ENCODE assay signal across 16 cellular contexts in the genomic region with DNA sequence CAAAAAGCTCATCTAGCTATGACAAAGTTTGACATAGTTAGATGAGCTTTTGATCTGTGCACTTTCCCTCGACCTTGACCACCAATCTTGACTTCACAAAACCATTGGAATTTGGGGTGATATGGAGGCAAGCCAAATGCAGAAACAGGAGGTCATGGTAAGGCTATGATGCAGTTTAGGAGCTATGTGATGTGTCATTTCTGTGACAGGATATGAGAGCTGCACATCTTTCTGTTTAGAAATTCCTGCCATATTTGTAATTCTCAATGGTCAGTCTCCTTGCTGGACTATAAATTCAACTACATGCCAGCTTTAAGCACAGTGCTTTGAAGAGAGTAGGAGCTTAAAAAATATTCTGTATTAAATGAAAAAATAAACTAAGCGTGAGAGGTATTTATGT. TPM values are rescaled to one million over a fixed set of nuclear protein-coding genes. Genes with fewer than 3 reads are reported as not detected.
DNase-seq lines count a peak whose midpoint lies in the region.
"Had no signal": no experiment of that assay in that cellular context is flagged by ENCODE, and none has a peak within 500 bp of the region (broad histone marks: within the 10 kb centered on the region; RNA-seq: fewer than 3 reads in every experiment).

No MANE protein-coding gene starts in this region.

- H3K4me3 Mint-ChIP-seq in activated naive CD4-positive, alpha-beta T cell treated with anti-CD3 and anti-CD28 coated beads for 36 hours: no peak overlapping the region
- H3K4me3 Mint-ChIP-seq: H9; naive thymus-derived CD8-positive, alpha-beta T cell had no signal

- H3K9me2 ChIP-seq in GM23248 (ENCODE audit: insufficient read depth): no peaks in the 10 kb centered on the region

- H3K9ac ChIP-seq in GM23248: peak overlapping the region; percentile 5; the same call in 1 of the 2 replicates

- H3K36me3 Mint-ChIP-seq in activated naive CD4-positive, alpha-beta T cell treated with anti-CD3 and anti-CD28 coated beads for 36 hours (ENCODE audit: low read depth): no peaks in the 10 kb centered on the region
- H3K36me3 Mint-ChIP-seq: naive thymus-derived CD8-positive, alpha-beta T cell had no signal

- H3K79me2 ChIP-seq in GM23248 (ENCODE audit: insufficient read depth): no peaks in the 10 kb centered on the region

- H3K9me3 ChIP-seq in GM23248 (ENCODE audit: low read depth): no peaks in the 10 kb centered on the region
- H3K9me3 ChIP-seq: esophagus muscularis mucosa, uterus had no signal

- no peaks in the 10 kb centered on the region for H3K4me1 Mint-ChIP-seq in activated naive CD4-positive, alpha-beta T cell treated with anti-CD3 and anti-CD28 coated beads for 36 hours (ENCODE audit: low read depth)
- H3K4me1 Mint-ChIP-seq: naive thymus-derived CD8-positive, alpha-beta T cell had no signal

- intact Hi-C loops in activated naive CD4-positive, alpha-beta T cell treated with anti-CD3 and anti-CD28 coated beads for 36 hours (cut with micrococcal nuclease): no loop called here

- no peak overlapping the region for H2AFZ ChIP-seq in GM23248

- H3K4me3 ChIP-seq in GM23248: peak overlapping the region; percentile 4; the same call in 1 of the 2 replicates
- H3K4me3 ChIP-seq: esophagus muscularis mucosa, uterus had no signal

- in situ Hi-C loops in GM23248 (cut with MboI): no loop called here

- no peak overlapping the region for H3K27ac Mint-ChIP-seq in activated naive CD4-positive, alpha-beta T cell treated with anti-CD3 and anti-CD28 coated beads for 36 hours
- H3K27ac Mint-ChIP-seq: H9; naive thymus-derived CD8-positive, alpha-beta T cell had no signal

- H3F3A ChIP-seq in GM23248 (ENCODE audit: insufficient read depth): peaks cover 44% of the 10 kb centered on the region

- peak; percentile 71 for DNase-seq in GM23248
- peak; percentile 36 for DNase-seq in astrocyte of the hippocampus (ENCODE audit: low read depth, low spot score)
- DNase-seq in non-pigmented ciliary epithelial cell (ENCODE audit: low read depth): peak; percentile 83
- no peak for DNase-seq in dermis blood vessel endothelial cell
- no peak for DNase-seq in activated naive CD4-positive, alpha-beta T cell treated with anti-CD3 and anti-CD28 coated beads for 36 hours
- no peak for DNase-seq in hypothalamus (lab: John Stamatoyannopoulos, UW)
- DNase-seq: activated CD4-positive, CD25-positive, alpha-beta regulatory T cell treated with anti-CD3 and anti-CD28 coated beads, Interleukin-2, amount 50 U/mL, for 72 hours; Calu3; central memory CD4-positive, alpha-beta T cell; H9; naive thymus-derived CD8-positive, alpha-beta T cell; NCI-H1694 treated with DMSO at 0.1 percent for 48 hours; stimulated activated CD4-positive, alpha-beta T cell treated with anti-CD3 and anti-CD28 coated beads, Interleukin-12 subunit alpha, Interleukin-12 subunit beta, amount 100 ng/mL, for 4 hours; uterus had no signal

- H3K27me3 ChIP-seq in GM23248 (replicated peaks; ENCODE audit: insufficient read depth): no peaks in the 10 kb centered on the region
- H3K27me3 ChIP-seq: esophagus muscularis mucosa, uterus had no signal

- peak overlapping the region; percentile 70 for H3K27ac ChIP-seq in GM23248
- H3K27ac ChIP-seq: esophagus muscularis mucosa, uterus had no signal

- H3K27me3 Mint-ChIP-seq in activated naive CD4-positive, alpha-beta T cell treated with anti-CD3 and anti-CD28 coated beads for 36 hours (ENCODE audit: low read depth): peaks cover 3% of the 10 kb centered on the region

- H4K20me1 ChIP-seq in GM23248 (ENCODE audit: insufficient read depth): no peaks in the 10 kb centered on the region

- WGBS in GM23248 (ENCODE audit: low coverage in 1 of 2, low lambda C conversion rate in 2 of 2, missing lambda C conversion rate in 2 of 2), 2 experiments: 3 to 8% methylated on average over 2 of the region's 2 CpGs

- H3K36me3 ChIP-seq in GM23248 (ENCODE audit: low read depth): no peaks in the 10 kb centered on the region
- H3K36me3 ChIP-seq: esophagus muscularis mucosa, uterus had no signal

- H3K4me2 ChIP-seq in GM23248 (ENCODE audit: unreplicated experiment): peak overlapping the region; percentile 73

- no peaks in the 10 kb centered on the region for H3K9me3 Mint-ChIP-seq in activated naive CD4-positive, alpha-beta T cell treated with anti-CD3 and anti-CD28 coated beads for 36 hours
- H3K9me3 Mint-ChIP-seq: H9 had no signal

- CTCF ChIA-PET in activated naive CD4-positive, alpha-beta T cell treated with anti-CD3 and anti-CD28 coated beads for 36 hours (lab: Charles Lee): no interaction called here

- peaks cover 70% of the 10 kb centered on the region for H3K4me1 ChIP-seq in GM23248 (ENCODE audit: insufficient read depth)
- H3K4me1 ChIP-seq: esophagus muscularis mucosa had no signal

RNA-seq across cellular contexts. Expression of a gene that starts 12.9 kb away (rescaled TPM):
- not detected in 2 replicates for total RNA-seq in GM23248 (2014; rRNA removed; shearing (Covaris generic))
- not detected in 2 replicates for polyA plus RNA-seq in GM23248 (2016; fragmentation: Nextera tagmentation; extraction: Ambion mirVana)
- total RNA-seq in dermis blood vessel endothelial cell: not detected in 2 replicates
- not detected for total RNA-seq in activated naive CD4-positive, alpha-beta T cell treated with anti-CD3 and anti-CD28 coated beads for 36 hours
- total RNA-seq: Calu3; esophagus muscularis mucosa; H9; naive thymus-derived CD8-positive, alpha-beta T cell; SK-MEL-5; uterus had no signal
- polyA plus RNA-seq: naive thymus-derived CD8-positive, alpha-beta T cell had no signal

RNA-seq across cellular contexts. Expression of a gene that starts 19.4 kb away (rescaled TPM):
- total RNA-seq in GM23248 (2014; rRNA removed; shearing (Covaris generic)): not detected in 2 replicates
- polyA plus RNA-seq in GM23248 (2016; fragmentation: Nextera tagmentation; extraction: Ambion mirVana): not detected in 2 replicates
- not detected in 2 replicates for total RNA-seq in dermis blood vessel endothelial cell
- not detected for total RNA-seq in activated naive CD4-positive, alpha-beta T cell treated with anti-CD3 and anti-CD28 coated beads for 36 hours
- total RNA-seq: Calu3; esophagus muscularis mucosa; H9; naive thymus-derived CD8-positive, alpha-beta T cell; SK-MEL-5; uterus had no signal
- polyA plus RNA-seq: naive thymus-derived CD8-positive, alpha-beta T cell had no signal

RNA-seq across cellular contexts. Expression of a gene that starts 20.9 kb away (rescaled TPM):
- total RNA-seq in GM23248 (2014; rRNA removed; shearing (Covaris generic)): not detected in 2 replicates
- not detected in 2 replicates for polyA plus RNA-seq in GM23248 (2016; fragmentation: Nextera tagmentation; extraction: Ambion mirVana)
- not detected in 2 replicates for total RNA-seq in dermis blood vessel endothelial cell
- total RNA-seq in activated naive CD4-positive, alpha-beta T cell treated with anti-CD3 and anti-CD28 coated beads for 36 hours: not detected
- total RNA-seq: Calu3; esophagus muscularis mucosa; H9; naive thymus-derived CD8-positive, alpha-beta T cell had no signal
- polyA plus RNA-seq: naive thymus-derived CD8-positive, alpha-beta T cell had no signal

RNA-seq across cellular contexts. Expression of a gene that starts 40.1 kb away (rescaled TPM):
- total RNA-seq in GM23248 (2014; rRNA removed; shearing (Covaris generic)): not detected in 2 replicates
- not detected in 2 replicates for polyA plus RNA-seq in GM23248 (2016; fragmentation: Nextera tagmentation; extraction: Ambion mirVana)
- not detected in 2 replicates for total RNA-seq in dermis blood vessel endothelial cell
- total RNA-seq in activated naive CD4-positive, alpha-beta T cell treated with anti-CD3 and anti-CD28 coated beads for 36 hours: not detected
- total RNA-seq: Calu3; esophagus muscularis mucosa; H9; naive thymus-derived CD8-positive, alpha-beta T cell had no signal
- polyA plus RNA-seq: naive thymus-derived CD8-positive, alpha-beta T cell had no signal

RNA-seq across cellular contexts. Expression of a gene that starts 57.7 kb away (rescaled TPM):
- total RNA-seq in GM23248 (2014; rRNA removed; shearing (Covaris generic)): not detected in 2 replicates
- polyA plus RNA-seq in GM23248 (2016; fragmentation: Nextera tagmentation; extraction: Ambion mirVana): not detected in 2 replicates
- not detected in 2 replicates for total RNA-seq in dermis blood vessel endothelial cell
- total RNA-seq in activated naive CD4-positive, alpha-beta T cell treated with anti-CD3 and anti-CD28 coated beads for 36 hours: not detected
- total RNA-seq: Calu3; esophagus muscularis mucosa; H9; naive thymus-derived CD8-positive, alpha-beta T cell; SK-MEL-5; uterus had no signal
- polyA plus RNA-seq: naive thymus-derived CD8-positive, alpha-beta T cell had no signal

Comparison
In these comparisons a context has a peak if more than half of its experiments do, and no peak if none do; other contexts are left out.
1. DNase-seq: peak in GM23248 (single experiment), astrocyte of the hippocampus (single experiment) and non-pigmented ciliary epithelial cell (single experiment); none in dermis blood vessel endothelial cell (single experiment), activated naive CD4-positive, alpha-beta T cell treated with anti-CD3 and anti-CD28 coated beads for 36 hours (single experiment) and hypothalamus (0 of 51).